11 cellular contexts compared by ENCODE assay signal in the genomic region with DNA sequence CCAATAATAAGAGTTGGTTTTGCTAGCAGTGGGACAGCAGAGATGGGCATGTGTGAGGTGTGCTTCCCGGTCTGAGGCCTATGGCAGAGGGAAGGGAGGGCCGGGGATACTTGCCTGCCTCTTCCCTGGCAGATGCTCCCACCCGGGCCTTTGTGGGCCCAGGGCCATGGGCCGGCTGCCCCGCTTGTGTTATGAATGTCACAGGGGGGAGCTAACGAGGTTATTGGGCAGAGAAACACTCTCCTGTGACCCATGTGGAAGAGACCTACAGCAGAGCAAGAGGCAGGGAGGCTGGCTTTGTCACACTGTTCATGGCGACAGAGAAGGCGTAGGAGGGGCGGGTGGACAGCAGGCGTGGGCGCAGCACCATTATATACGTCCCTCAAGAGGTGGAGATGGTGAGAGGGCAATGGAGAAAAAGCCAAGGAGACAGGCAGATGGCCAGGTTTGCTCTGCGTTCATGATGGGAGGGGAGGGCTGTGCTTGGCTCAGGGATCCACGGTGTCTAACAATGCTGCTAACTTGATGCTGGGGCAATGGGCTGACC. TPM values are rescaled to one million over a fixed set of nuclear protein-coding genes. Genes with fewer than 3 reads are reported as not detected.
DNase-seq lines count a peak whose midpoint lies in the region; ATAC-seq, FAIRE-seq and TF ChIP-seq lines count a peak whose summit lies in the region.
"Had no signal": no experiment of that assay in that cellular context is flagged by ENCODE, and none has a peak within 500 bp of the region (broad histone marks: within the 10 kb centered on the region; RNA-seq: fewer than 3 reads in every experiment).

No MANE protein-coding gene starts in this region.

- H3K27me3 Mint-ChIP-seq in activated naive CD4-positive, alpha-beta T cell treated with anti-CD3 and anti-CD28 coated beads for 36 hours (ENCODE audit: low read depth) = no peaks in the 10 kb centered on the region
- H3K27me3 Mint-ChIP-seq in immature natural killer cell (ENCODE audit: low read depth in 3 of 3) = peaks cover 0 to 5% (median 4%) of the 10 kb centered on the region in 3 donors

- SMC1A ChIA-PET in GM12878 (lab: Charles Lee; ENCODE audit: uncharacterized antibody, unreplicated experiment) = interaction anchor here (0.6 to 2.1 kb wide), 4 partner anchors 9 to 289 kb away, joined by 3 to 8 read pairs (median 4); no protein-coding TSS in a partner anchor

- no peak overlapping the region for H3K9ac ChIP-seq in GM12878 (ENCODE audit: control insufficient read depth, insufficient read depth, low read length)

- H3K9me3 ChIP-seq in GM12878 (replicated peaks; ENCODE audit: control insufficient read depth, insufficient read depth, low read length) (no peaks in the 10 kb centered on the region), transverse colon (no peaks in the 10 kb centered on the region)

- in situ Hi-C loops in GM12878 (cut with MboI) = no loop called here
- in situ Hi-C loops in transverse colon (cut with MboI; ENCODE audit: low pct_ligation_motif_present in 1 of 4, low pct_unique_long_range_greater_than_20kb in 1 of 4, low sequenced_read_pairs in 3 of 4) = loop anchor here in 3 of 4 donors (10.0 to 25.0 kb wide), 4 partner anchors 175 to 400 kb away; no protein-coding TSS in a partner anchor

- TF ChIP-seq POLR2A in GM12878 (IDR thresholded peaks at IDR 0.05; ENCODE audit: low read depth, low read length) = peak; percentile 66
- no peak for TF ChIP-seq POLR2A in transverse colon (IDR thresholded peaks at IDR 0.05)

- RAD21 ChIA-PET in GM12878 (lab: Charles Lee; ENCODE audit: unreplicated experiment) = interaction anchor here (2.2 kb wide), 1 partner anchor 10 kb away, joined by 12 read pairs; no protein-coding TSS in a partner anchor

- no peaks in the 10 kb centered on the region for H3K27me3 ChIP-seq in GM12878 (replicated peaks in 1 of 2; ENCODE audit: control insufficient read depth in 2 of 2, insufficient read depth in 2 of 2, low read length in 1 of 2)
- H3K27me3 ChIP-seq in transverse colon = no peaks in the 10 kb centered on the region

- no peak for TF ChIP-seq EP300 in GM12878 (IDR thresholded peaks at IDR 0.05; ENCODE audit: borderline replicate concordance in 1 of 2, control insufficient read depth in 1 of 2, low read depth in 2 of 2, low read length in 2 of 2)
- no peak for TF ChIP-seq EP300 in transverse colon (IDR thresholded peaks at IDR 0.05; ENCODE audit: low read depth)

- peaks cover 96% of the 10 kb centered on the region for H3K36me3 Mint-ChIP-seq in activated naive CD4-positive, alpha-beta T cell treated with anti-CD3 and anti-CD28 coated beads for 36 hours (ENCODE audit: low read depth)
- H3K36me3 Mint-ChIP-seq in immature natural killer cell = peaks cover 10 to 74% (median 22%) of the 10 kb centered on the region in 3 donors

- intact Hi-C loops in activated naive CD4-positive, alpha-beta T cell treated with anti-CD3 and anti-CD28 coated beads for 36 hours (cut with micrococcal nuclease) = no loop called here
- intact Hi-C loops in GM12878 (cut with micrococcal nuclease; ENCODE audit: unreplicated experiment) (no loop called here), transverse colon (cut with DNase I; ENCODE audit: low total_unique reads) (no loop called here)

- no peak overlapping the region for H3K4me3 ChIP-seq in GM12878
- no peak overlapping the region for H3K4me3 ChIP-seq in transverse colon

- peaks cover 16% of the 10 kb centered on the region for H4K20me1 ChIP-seq in GM12878 (ENCODE audit: control insufficient read depth, insufficient read depth)

- WGBS in GM12878 (ENCODE audit: insufficient coverage, insufficient replicate concordance, low lambda C conversion rate, missing lambda C conversion rate) = 87% methylated on average over 14 of the region's 14 CpGs
- 69 to 71% methylated on average over 7 to 14 of the region's 14 CpGs for WGBS in transverse colon (ENCODE audit: low coverage in 1 of 2), 2 donors

- H3K36me3 ChIP-seq in GM12878 (ENCODE audit: control insufficient read depth in 2 of 2, insufficient read depth in 2 of 2, low read length in 1 of 2) (peaks cover 64 to 65% of the 10 kb centered on the region in 2 experiments), transverse colon (peaks cover 0 to 36% (median 13%) of the 10 kb centered on the region in 4 donors)

- POLR2A ChIA-PET in GM12878 (lab: Charles Lee) = interaction anchor here (0.5 kb wide), 1 partner anchor 11 kb away, joined by 3 read pairs; no protein-coding TSS in a partner anchor

- peak overlapping the region; percentile 83 for H3K27ac Mint-ChIP-seq in activated naive CD4-positive, alpha-beta T cell treated with anti-CD3 and anti-CD28 coated beads for 36 hours
- peak overlapping the region in 5 of 6 donors; percentile 49 to 75 (median 53) for H3K27ac Mint-ChIP-seq in immature natural killer cell

- peak overlapping the region; percentile 35; the same call in 1 of the 2 replicates for H3K4me2 ChIP-seq in GM12878 (ENCODE audit: control insufficient read depth, insufficient read depth)

- CTCF ChIA-PET in activated naive CD4-positive, alpha-beta T cell treated with anti-CD3 and anti-CD28 coated beads for 36 hours (lab: Charles Lee) = interaction anchor here (0.7 to 1.8 kb wide), 2 partner anchors 10 to 289 kb away, joined by 3 to 9 read pairs; no protein-coding TSS in a partner anchor
- CTCF ChIA-PET in GM12878 (lab: Yijun Ruan, JAX) = interaction anchor here (1.0 kb wide), 1 partner anchor 401 kb away, joined by 4 read pairs; no protein-coding TSS in a partner anchor

- H3K27ac ChIP-seq in GM12878 (ENCODE audit: control insufficient read depth, insufficient read depth) (no peak overlapping the region), transverse colon (peak overlapping the region; percentile 68 to 74 (median 69))

- H2AFZ ChIP-seq in GM12878 (ENCODE audit: control insufficient read depth, low read depth, low read length) = no peak overlapping the region

- no peaks in the 10 kb centered on the region for H3K9me3 Mint-ChIP-seq in activated naive CD4-positive, alpha-beta T cell treated with anti-CD3 and anti-CD28 coated beads for 36 hours
- no peaks in the 10 kb centered on the region for H3K9me3 Mint-ChIP-seq in immature natural killer cell

- H3K4me3 Mint-ChIP-seq in activated naive CD4-positive, alpha-beta T cell treated with anti-CD3 and anti-CD28 coated beads for 36 hours = no peak overlapping the region
- peak overlapping the region in 1 of 5 donors; percentile 19 for H3K4me3 Mint-ChIP-seq in immature natural killer cell

- H3K4me1 Mint-ChIP-seq in activated naive CD4-positive, alpha-beta T cell treated with anti-CD3 and anti-CD28 coated beads for 36 hours (ENCODE audit: low read depth) = peaks cover 97% of the 10 kb centered on the region
- H3K4me1 Mint-ChIP-seq in immature natural killer cell = peaks cover 63 to 85% of the 10 kb centered on the region in 2 donors

- TF ChIP-seq CTCF in GM12878 (IDR thresholded peaks at IDR 0.05 in 2 of 3, conservative IDR thresholded peaks at IDR 0.05 in 1 of 3; ENCODE audit: control insufficient read depth in 2 of 3, extremely low read depth in 1 of 3, insufficient read depth in 1 of 3, low read depth in 3 of 3, low read length in 3 of 3) (no peak), transverse colon (IDR thresholded peaks at IDR 0.05) (no peak)

- no TSS peak for BruUV-seq in GM12878 (replicated peaks; lab: Mats Ljungman, UMichigan)

- no peak for TF ChIP-seq RAD21 in GM12878 (IDR thresholded peaks at IDR 0.05; ENCODE audit: insufficient read depth, low read depth, low read length)

- H3K4me1 ChIP-seq in GM12878 (ENCODE audit: control insufficient read depth, insufficient read depth, low read length) = peaks cover 14% of the 10 kb centered on the region
- peaks cover 11 to 51% (median 36%) of the 10 kb centered on the region in 4 donors for H3K4me1 ChIP-seq in transverse colon

- FAIRE-seq in GM12878 (lab: Jason Lieb, UNC) = no peak
- FAIRE-seq: small intestine had no signal

- no peak for DNase-seq in activated naive CD4-positive, alpha-beta T cell treated with anti-CD3 and anti-CD28 coated beads for 36 hours
- DNase-seq in activated naive CD4-positive, alpha-beta T cell treated with anti-CD3 and anti-CD28 coated beads, Interleukin-2, amount 50 U/mL, for 16 hours = no peak
- DNase-seq in GM12878 (ENCODE audit: low read depth, low spot score) (no peak), immature natural killer cell (no peak), transverse colon (no peak), NCI-H1930 (lab: John Stamatoyannopoulos, UW) (no peak), NCI-H187 treated with DMSO at 0.1 percent for 48 hours (lab: John Stamatoyannopoulos, UW) (no peak)
- DNase-seq: central memory CD4-positive, alpha-beta T cell; NCI-H226; small intestine had no signal

- H3K79me2 ChIP-seq in GM12878 (ENCODE audit: control insufficient read depth, insufficient read depth, low read length) = peaks cover 72% of the 10 kb centered on the region

- ATAC-seq in GM12878 (no peak), HG03095 (IDR thresholded peaks at IDR 0.05; ENCODE audit: unreplicated experiment) (no peak)

RNA-seq across cellular contexts. Expression of a gene that starts 13.3 kb away (rescaled TPM):
- 100 to 1,000 TPM; 486 to 497 TPM for total RNA-seq in activated naive CD4-positive, alpha-beta T cell treated with anti-CD3 and anti-CD28 coated beads for 36 hours
- 335 and 378 TPM in 2 replicates for total RNA-seq in GM12878 (2013; cell fraction: nucleolus; rRNA removed)
- total RNA-seq in GM12878 (2014; rRNA removed) (141 and 159 TPM in 2 replicates), GM12878 (2014; rRNA removed; fragmentation: Illumina TruSeq; extraction: Trizol) (162 and 163 TPM in 2 replicates), GM12878 (2021) (248 and 260 TPM in 2 replicates), transverse colon (100 to 1,000 TPM in 1 of 4 donors, 10 to 100 TPM in 3; 32.9 to 132 (median 58.8) TPM)
- 36.8 TPM for polyA plus RNA-seq in GM12878 (2011; ENCODE audit: low read depth)
- polyA plus RNA-seq in GM12878 (2011; rRNA removed) (256 and 263 TPM in 2 replicates), GM12878 (2014; fragmentation: Illumina TruSeq; extraction: Trizol) (37.5 and 44.7 TPM in 2 replicates), GM12878 (2014; fragmentation: Nextera tagmentation; extraction: Ambion mirVana) (100 to 1,000 TPM in 1 of 2 experiments, 10 to 100 TPM in 1; 30.1 to 100 TPM), GM12878 (2014; rRNA removed) (73.6 and 78.9 TPM in 2 replicates), GM12878 (2016; fragmentation: Nextera tagmentation; extraction: Ambion mirVana) (100 to 1,000 TPM; 183 to 200 TPM), immature natural killer cell (10 to 100 TPM; 47.5 to 83.3 (median 71.4) TPM)
- 171 and 198 TPM in 2 replicates for polyA plus RNA-seq in GM12878 (2011; cell fraction: cytosol; rRNA removed)
- polyA plus RNA-seq in GM12878 (2011; cell fraction: nucleus; rRNA removed) = 186 and 241 TPM in 2 replicates
- 55.9 and 67.6 TPM in 2 replicates for polyA plus RNA-seq in GM12878 (2012)
- polyA minus RNA-seq in GM12878 (2011; rRNA and poly(A)+ RNA removed) = 651 and 710 TPM in 2 replicates
- 245 and 274 TPM in 2 replicates for polyA minus RNA-seq in GM12878 (2011; cell fraction: cytosol; rRNA and poly(A)+ RNA removed)
- polyA minus RNA-seq in GM12878 (2011; cell fraction: nucleus; rRNA and poly(A)+ RNA removed) = 123 and 187 TPM in 2 replicates

RNA-seq across cellular contexts. Expression of a gene that starts 34.2 kb away (rescaled TPM):
- 10 to 100 TPM; 10.3 to 12.8 TPM for total RNA-seq in activated naive CD4-positive, alpha-beta T cell treated with anti-CD3 and anti-CD28 coated beads for 36 hours
- total RNA-seq in GM12878 (2013; cell fraction: nucleolus; rRNA removed) = 3.7 and 4.3 TPM in 2 replicates
- total RNA-seq in GM12878 (2014; rRNA removed) = 8.7 and 10.6 TPM in 2 replicates
- 10.4 and 10.7 TPM in 2 replicates for total RNA-seq in GM12878 (2014; rRNA removed; fragmentation: Illumina TruSeq; extraction: Trizol)
- 7.6 and 11.5 TPM in 2 replicates for total RNA-seq in GM12878 (2021)
- polyA plus RNA-seq in GM12878 (2011; ENCODE audit: low read depth) = 5.8 TPM
- 10.1 and 39.4 TPM in 2 replicates for polyA plus RNA-seq in GM12878 (2011; rRNA removed)
- polyA plus RNA-seq in GM12878 (2011; cell fraction: cytosol; rRNA removed) = 4.1 and 5.4 TPM in 2 replicates
- polyA plus RNA-seq in GM12878 (2011; cell fraction: nucleus; rRNA removed) = 3.6 and 4.6 TPM in 2 replicates
- polyA plus RNA-seq in GM12878 (2012) = 7.6 and 8.1 TPM in 2 replicates
- polyA plus RNA-seq in GM12878 (2014; fragmentation: Illumina TruSeq; extraction: Trizol) = 18.9 and 21.8 TPM in 2 replicates
- polyA plus RNA-seq in GM12878 (2014; fragmentation: Nextera tagmentation; extraction: Ambion mirVana) = 10 to 100 TPM; 32.9 to 45.7 TPM
- polyA plus RNA-seq in GM12878 (2014; rRNA removed) = 14.1 and 15.9 TPM in 2 replicates
- polyA plus RNA-seq in GM12878 (2016; fragmentation: Nextera tagmentation; extraction: Ambion mirVana) = 10 to 100 TPM; 39.0 to 40.6 TPM
- 2.7 and 3.1 TPM in 2 replicates for polyA minus RNA-seq in GM12878 (2011; rRNA and poly(A)+ RNA removed)
- 0.67 and 1.2 TPM in 2 replicates for polyA minus RNA-seq in GM12878 (2011; cell fraction: cytosol; rRNA and poly(A)+ RNA removed)
- polyA minus RNA-seq in GM12878 (2011; cell fraction: nucleus; rRNA and poly(A)+ RNA removed) = 2.2 and 5.0 TPM in 2 replicates
- polyA plus RNA-seq in immature natural killer cell = 1 to 10 TPM; 2.1 to 8.9 (median 4.3) TPM
- total RNA-seq in transverse colon = 10 to 100 TPM in 1 of 4 donors, 1 to 10 TPM in 3; 2.6 to 26.6 (median 4.4) TPM
